In genomic region chr16:69732101-69732500, GRCh38 we compare ENCODE assay signal across 28 cellular contexts. TPM values are rescaled to one million over a fixed set of nuclear protein-coding genes. Genes with fewer than 3 reads are reported as not detected.
DNase-seq lines count a peak whose midpoint lies in the region; ATAC-seq, FAIRE-seq and TF ChIP-seq lines count a peak whose summit lies in the region.
"Had no signal": no experiment of that assay in that cellular context is flagged by ENCODE, and none has a peak within 500 bp of the region (broad histone marks: within the 10 kb centered on the region; RNA-seq: fewer than 3 reads in every experiment).

No MANE protein-coding gene starts in this region.

- H3K4ac ChIP-seq in mesenchymal stem cell (ENCODE audit: low read depth in 1 of 2, low read length in 2 of 2) = no peak overlapping the region

- H2BK12ac ChIP-seq in mesenchymal stem cell (ENCODE audit: low read length in 2 of 2) = no peak overlapping the region

- H3K4me3 ChIP-seq in colonic mucosa (no peak overlapping the region), mesenchymal stem cell (ENCODE audit: insufficient read depth in 1 of 2, low read depth in 1 of 2, low read length in 2 of 2) (no peak overlapping the region), small intestine (ENCODE audit: low read depth in 1 of 2, low read length in 2 of 2) (no peak overlapping the region), WERI-Rb-1 (ENCODE audit: low read depth, low read length) (no peak overlapping the region)
- H3K4me3 ChIP-seq: BLaER1, GM12878 had no signal

- H2AK5ac ChIP-seq in mesenchymal stem cell (ENCODE audit: low read length, severe bottlenecking) = no peak overlapping the region

- no peaks in the 10 kb centered on the region for H3K36me3 ChIP-seq in colonic mucosa
- H3K36me3 ChIP-seq in mesenchymal stem cell (ENCODE audit: control insufficient read depth in 1 of 2, insufficient read depth in 2 of 2, low read depth in 1 of 2, low read length in 2 of 2) = peaks cover 0 to 4% of the 10 kb centered on the region in 2 experiments
- H3K36me3 ChIP-seq in small intestine (ENCODE audit: control insufficient read depth in 2 of 2, insufficient read depth in 2 of 2, low read length in 2 of 2) = no peaks in the 10 kb centered on the region
- H3K36me3 ChIP-seq in WERI-Rb-1 = no peaks in the 10 kb centered on the region
- H3K36me3 ChIP-seq: BE2C, BLaER1 had no signal

- POLR2A ChIA-PET in T-cell (lab: Charles Lee) = interaction anchor here in 1 of 2 donors (1.2 kb wide), 1 partner anchor 23 kb away, joined by 7 read pairs; the partner anchor contains the start of gene NOB1

- H3K9ac ChIP-seq in colonic mucosa (ENCODE audit: low read depth in 2 of 2, low read length in 2 of 2) (no peak overlapping the region), mesenchymal stem cell (ENCODE audit: low read length) (no peak overlapping the region)
- H3K9ac ChIP-seq: BLaER1 had no signal

- intact Hi-C loops in colonic mucosa (cut with DNase I) = no loop called here

- H3K27ac ChIP-seq in colonic mucosa (no peak overlapping the region), mesenchymal stem cell (ENCODE audit: low read length, poor library complexity, severe bottlenecking) (no peak overlapping the region), small intestine (ENCODE audit: low read depth in 1 of 2, low read length in 1 of 2) (peak overlapping the region in 1 of 2 donors; percentile 43), WERI-Rb-1 (no peak overlapping the region)
- H3K27ac ChIP-seq: BLaER1 had no signal

- no peak overlapping the region for H3K14ac ChIP-seq in mesenchymal stem cell (ENCODE audit: low read length in 2 of 2)

- H3K27me3 Mint-ChIP-seq in T-cell = no peaks in the 10 kb centered on the region
- H3K27me3 Mint-ChIP-seq: CD4-positive, alpha-beta memory T cell; CD4-positive, CD25-positive, alpha-beta regulatory T cell; CD8-positive, alpha-beta memory T cell had no signal

- H3K4me1 ChIP-seq in colonic mucosa (peaks cover 3% of the 10 kb centered on the region), mesenchymal stem cell (ENCODE audit: control insufficient read depth, insufficient read depth, low read depth, low read length) (peaks cover 8% of the 10 kb centered on the region), small intestine (ENCODE audit: control insufficient read depth in 2 of 2, insufficient read depth in 1 of 2, low read depth in 1 of 2, low read length in 1 of 2) (no peaks in the 10 kb centered on the region)

- ATAC-seq in HG02759 (IDR thresholded peaks at IDR 0.05; ENCODE audit: unreplicated experiment) (no peak), T-cell (replicated peaks in 1 of 4) (no peak)
- ATAC-seq: GM12878 had no signal

- H3K36me3 Mint-ChIP-seq in T-cell = no peaks in the 10 kb centered on the region
- H3K36me3 Mint-ChIP-seq: CD14-positive monocyte; CD4-positive, alpha-beta memory T cell; CD4-positive, CD25-positive, alpha-beta regulatory T cell; CD8-positive, alpha-beta memory T cell had no signal

- no peak overlapping the region for H3K4me2 ChIP-seq in mesenchymal stem cell (ENCODE audit: low read length, poor library complexity, severe bottlenecking)
- H3K4me2 ChIP-seq: BLaER1 had no signal

- no peaks in the 10 kb centered on the region for H3K9me3 ChIP-seq in colonic mucosa
- H3K9me3 ChIP-seq in mesenchymal stem cell (ENCODE audit: control insufficient read depth, low read length) = no peaks in the 10 kb centered on the region
- H3K9me3 ChIP-seq in small intestine (ENCODE audit: control insufficient read depth, low read depth) = no peaks in the 10 kb centered on the region
- H3K9me3 ChIP-seq in WERI-Rb-1 (ENCODE audit: severe bottlenecking) = no peaks in the 10 kb centered on the region
- H3K9me3 ChIP-seq: BE2C, BLaER1 had no signal

- no peak overlapping the region for H3K23ac ChIP-seq in mesenchymal stem cell (ENCODE audit: low read length in 2 of 2)

- no peak overlapping the region for H3K18ac ChIP-seq in mesenchymal stem cell (ENCODE audit: low read depth in 1 of 2, low read length in 2 of 2)

- H3K4me3 Mint-ChIP-seq in T-cell = no peak overlapping the region
- H3K4me3 Mint-ChIP-seq: CD14-positive monocyte; CD4-positive, alpha-beta memory T cell; CD4-positive, CD25-positive, alpha-beta regulatory T cell; CD8-positive, alpha-beta memory T cell had no signal

- DNase-seq in colonic mucosa (peak; percentile 56), mesenchymal stem cell (no peak), small intestine (peak; percentile 84), ecto neural progenitor cell (ENCODE audit: low spot score) (no peak), WERI-Rb-1 (no peak), T-cell (no peak)
- DNase-seq: 8988T; ACHN; BE2C; C1 segment of cervical spinal cord; CD4-positive, alpha-beta memory T cell; CD4-positive, CD25-positive, alpha-beta regulatory T cell; CD8-positive, alpha-beta memory T cell; COR-L47; DMS 273 treated with DMSO at 0.1 percent for 48 hours; DMS153; DMS53; DMS79; DND-41; EL; GDM1 had no signal

- no peak overlapping the region for H2BK120ac ChIP-seq in mesenchymal stem cell (ENCODE audit: low read depth, low read length)

- H3K27ac Mint-ChIP-seq in T-cell = no peak overlapping the region
- H3K27ac Mint-ChIP-seq: CD14-positive monocyte; CD4-positive, alpha-beta memory T cell; CD4-positive, CD25-positive, alpha-beta regulatory T cell had no signal

- H2BK15ac ChIP-seq in mesenchymal stem cell (ENCODE audit: low read depth, poor library complexity, severe bottlenecking) = peak overlapping the region; percentile 79

- peaks cover 7 to 10% (median 8%) of the 10 kb centered on the region in 3 donors for H3K4me1 Mint-ChIP-seq in T-cell

- TF ChIP-seq CTCF in colonic mucosa (IDR thresholded peaks at IDR 0.05) (no peak), WERI-Rb-1 (IDR thresholded peaks at IDR 0.05; ENCODE audit: low read depth, low read length) (no peak)

- no peaks in the 10 kb centered on the region for H3K79me1 ChIP-seq in mesenchymal stem cell (replicated peaks; ENCODE audit: low read length, poor library complexity, severe bottlenecking)

- no peak for FAIRE-seq in small intestine (lab: Jason Lieb, UNC)
- FAIRE-seq: A204.1, GM12878, GM12892, GM18507 had no signal

- H4K91ac ChIP-seq in mesenchymal stem cell (ENCODE audit: low read length) = no peak overlapping the region

- no peak overlapping the region for H2AFZ ChIP-seq in mesenchymal stem cell (ENCODE audit: low read depth, low read length)

- no peaks in the 10 kb centered on the region for H3K27me3 ChIP-seq in colonic mucosa
- no peaks in the 10 kb centered on the region for H3K27me3 ChIP-seq in mesenchymal stem cell (ENCODE audit: control insufficient read depth in 1 of 2, insufficient read depth in 1 of 2, low read length in 2 of 2)
- H3K27me3 ChIP-seq in small intestine (ENCODE audit: control insufficient read depth in 2 of 2, insufficient read depth in 2 of 2, low read length in 2 of 2) = no peaks in the 10 kb centered on the region
- no peaks in the 10 kb centered on the region for H3K27me3 ChIP-seq in WERI-Rb-1 (ENCODE audit: insufficient read depth, low read depth, severe bottlenecking)
- H3K27me3 ChIP-seq: BE2C, BLaER1 had no signal

- H3K9me3 Mint-ChIP-seq in T-cell = no peaks in the 10 kb centered on the region
- H3K9me3 Mint-ChIP-seq: CD14-positive monocyte; CD4-positive, alpha-beta memory T cell; CD8-positive, alpha-beta memory T cell had no signal

- 100% methylated on average over 6 of the region's 6 CpGs for whole genome bisulfite sequencing in mesenchymal stem cell
- WGBS in small intestine, 3 donors = 39 to 79% (median 56%) methylated on average over 6 of the region's 6 CpGs

- CTCF ChIA-PET in T-cell (lab: Charles Lee) = no interaction called here

- H2BK5ac ChIP-seq in mesenchymal stem cell (ENCODE audit: low read depth, low read length, poor library complexity, severe bottlenecking) = no peak overlapping the region

- H4K8ac ChIP-seq in mesenchymal stem cell (ENCODE audit: low read length) = no peak overlapping the region

RNA-seq across cellular contexts. Expression of gene NQO1, which starts 5.7 kb away (rescaled TPM):
- total RNA-seq in colonic mucosa (100 to 1,000 TPM in 1 of 2 donors, 10 to 100 TPM in 1; 94.6 to 134 TPM), T-cell (1 to 10 TPM; 1.4 to 6.1 (median 4.1) TPM)
- polyA plus RNA-seq in mesenchymal stem cell (2013, experiment 1 of 2) = 422 TPM
- polyA plus RNA-seq in mesenchymal stem cell (2013, experiment 2 of 2) = 441 TPM
- 100 to 1,000 TPM in 1 of 3 donors, 10 to 100 TPM in 2; 93.2 to 151 (median 99.5) TPM for polyA plus RNA-seq in small intestine

RNA-seq across cellular contexts. Expression of gene NOB1, which starts 22.6 kb away (rescaled TPM):
- total RNA-seq in colonic mucosa (10 to 100 TPM; 36.3 to 45.8 TPM), T-cell (10 to 100 TPM; 29.7 to 66.1 (median 60.9) TPM)
- 42.8 TPM for polyA plus RNA-seq in mesenchymal stem cell (2013, experiment 1 of 2)
- polyA plus RNA-seq in mesenchymal stem cell (2013, experiment 2 of 2) = 41.7 TPM
- 10 to 100 TPM; 22.8 to 71.0 (median 28.6) TPM for polyA plus RNA-seq in small intestine

RNA-seq across cellular contexts. Expression of gene WWP2, which starts 30.0 kb away (rescaled TPM):
- total RNA-seq in colonic mucosa = 100 to 1,000 TPM in 1 of 2 donors, 10 to 100 TPM in 1; 73.2 to 102 TPM
- 16.7 TPM for polyA plus RNA-seq in mesenchymal stem cell (2013, experiment 1 of 2)
- polyA plus RNA-seq in mesenchymal stem cell (2013, experiment 2 of 2) = 16.9 TPM
- polyA plus RNA-seq in small intestine = 10 to 100 TPM; 32.4 to 35.5 (median 35.3) TPM
- 10 to 100 TPM; 55.3 to 78.5 (median 66.4) TPM for total RNA-seq in T-cell

Comparison
In these comparisons a context has a peak if more than half of its experiments do, and no peak if none do; other contexts are left out.
1. DNase-seq: peak in colonic mucosa (single experiment) and small intestine (single experiment); none in mesenchymal stem cell (single experiment), ecto neural progenitor cell (single experiment), WERI-Rb-1 (single experiment) and T-cell (0 of 34).
2. RNA of gene NQO1, which starts 5.7 kb away (total RNA-seq): 94.6 to 134 TPM in colonic mucosa; 1.4 to 6.1 TPM in T-cell; every median in the first group is over 10 times any median in the second.